12 cellular contexts compared by ENCODE assay signal in genomic region chr2:76197428-76197827, GRCh38.
"Had no signal": no experiment of that assay in that cellular context is flagged by ENCODE, and none has a peak within 500 bp of the region (broad histone marks: within the 10 kb centered on the region; RNA-seq: fewer than 3 reads in every experiment).

No MANE protein-coding gene starts in this region.

- H3K27me3 Mint-ChIP-seq: activated B cell treated with CpG ODN at 0.5 μM for 24 hours; activated CD4-positive, alpha-beta T cell treated with anti-CD3 and anti-CD28 coated beads, Interleukin-2, amount 10 ng/mL, durations not matched to agents 24 days and 14 days; activated naive CD8-positive, alpha-beta T cell had no signal

- ATAC-seq: activated T-cell treated with anti-CD3 and anti-CD28 coated beads, Interleukin-2, amount 50 U/mL, for 72 hours; gastrocnemius medialis; heart left ventricle had no signal

- H3K27ac ChIP-seq: dorsolateral prefrontal cortex, gastrocnemius medialis, heart left ventricle, left lung, neutrophil, transverse colon had no signal

- H3K9me3 Mint-ChIP-seq: activated B cell treated with CpG ODN at 0.5 μM for 24 hours; activated CD4-positive, alpha-beta T cell treated with anti-CD3 and anti-CD28 coated beads, Interleukin-2, amount 10 ng/mL, durations not matched to agents 24 days and 14 days; naive B cell had no signal

- H3K4me1 Mint-ChIP-seq: activated B cell treated with CpG ODN at 0.5 μM for 24 hours; activated CD4-positive, alpha-beta T cell treated with anti-CD3 and anti-CD28 coated beads, Interleukin-2, amount 10 ng/mL, durations not matched to agents 24 days and 14 days; naive B cell had no signal

- DNase-seq: activated B cell treated with CpG ODN at 0.5 μM for 24 hours; stimulated activated naive CD4-positive, alpha-beta T cell treated with Interleukin-2 at 50 U/mL for 16 hours had no signal

- H3K4me3 Mint-ChIP-seq: activated B cell treated with CpG ODN at 0.5 μM for 24 hours; activated CD4-positive, alpha-beta T cell treated with anti-CD3 and anti-CD28 coated beads, Interleukin-2, amount 10 ng/mL, durations not matched to agents 24 days and 14 days; activated naive CD8-positive, alpha-beta T cell; activated T-cell treated with anti-CD3 and anti-CD28 coated beads, Interleukin-2, amount 50 U/mL, for 72 hours had no signal

- H3K27ac Mint-ChIP-seq: activated B cell treated with CpG ODN at 0.5 μM for 24 hours; activated CD4-positive, alpha-beta T cell treated with anti-CD3 and anti-CD28 coated beads, Interleukin-2, amount 10 ng/mL, durations not matched to agents 24 days and 14 days; activated naive CD8-positive, alpha-beta T cell; activated T-cell treated with anti-CD3 and anti-CD28 coated beads, Interleukin-2, amount 50 U/mL, for 72 hours; naive B cell had no signal

- H3K27me3 ChIP-seq: dorsolateral prefrontal cortex, gastrocnemius medialis, left lung, neutrophil, transverse colon had no signal

- H3K4me3 ChIP-seq: dorsolateral prefrontal cortex, gastrocnemius medialis, heart left ventricle, left lung, transverse colon had no signal

- H3K4me1 ChIP-seq: gastrocnemius medialis, heart left ventricle, left lung, transverse colon had no signal

- H3K36me3 Mint-ChIP-seq: activated naive CD8-positive, alpha-beta T cell; naive B cell had no signal

- H3K9me3 ChIP-seq: gastrocnemius medialis, heart left ventricle, left lung, neutrophil, transverse colon had no signal

- H3K36me3 ChIP-seq: gastrocnemius medialis, heart left ventricle, left lung, neutrophil, transverse colon had no signal
